ENCODE assay signal across 21 cellular contexts in genomic region chr7:340200-340937, GRCh38. TPM values are rescaled to one million over a fixed set of nuclear protein-coding genes. Genes with fewer than 3 reads are reported as not detected.
"Had no signal": no experiment of that assay in that cellular context is flagged by ENCODE, and none has a peak within 500 bp of the region (broad histone marks: within the 10 kb centered on the region; RNA-seq: fewer than 3 reads in every experiment).

No MANE protein-coding gene starts in this region.

- H3K36me3 ChIP-seq: esophagus muscularis mucosa, tibial nerve had no signal

- H3K27ac ChIP-seq: coronary artery, tibial nerve had no signal

- H3K27ac Mint-ChIP-seq: activated naive CD8-positive, alpha-beta T cell treated with anti-CD3 and anti-CD28 coated beads for 36 hours; activated T-helper 1 cell treated with anti-CD3 and anti-CD28 coated beads, Interleukin-12 subunit alpha, Interleukin-12 subunit beta, Interleukin-2, Interleukin-4 antibody, amounts not matched to agents 30 ng/mL and 10 ng/mL and 1 ng/mL, durations not matched to agents 14 hours and 24 hours and 36 hours; nephron progenitor cell; stimulated activated naive B cell treated with anti-CD40 and anti-IgM and Interleukin-4, amounts not matched to agents 10 μg/mL and 1 μg/mL and 100 μg/mL, for 72 hours had no signal

- H3K27me3 ChIP-seq: esophagus muscularis mucosa, tibial nerve had no signal

- H3K36me3 Mint-ChIP-seq: activated naive CD8-positive, alpha-beta T cell treated with anti-CD3 and anti-CD28 coated beads for 36 hours; brain; stimulated activated naive B cell treated with anti-CD40 and anti-IgM and Interleukin-4, amounts not matched to agents 10 μg/mL and 1 μg/mL and 100 μg/mL, for 72 hours had no signal

- H3K4me3 ChIP-seq: coronary artery, esophagus muscularis mucosa, tibial nerve had no signal

- ATAC-seq: stimulated activated naive B cell treated with anti-CD40 and anti-IgM and Interleukin-4, amounts not matched to agents 10 μg/mL and 1 μg/mL and 100 μg/mL, for 72 hours had no signal

- H3K9me3 ChIP-seq: esophagus muscularis mucosa, tibial nerve had no signal

- H3K27me3 Mint-ChIP-seq: activated naive CD8-positive, alpha-beta T cell treated with anti-CD3 and anti-CD28 coated beads for 36 hours; brain had no signal

- H3K4me1 Mint-ChIP-seq: stimulated activated naive B cell treated with anti-CD40 and anti-IgM and Interleukin-4, amounts not matched to agents 10 μg/mL and 1 μg/mL and 100 μg/mL, for 72 hours had no signal

- DNase-seq: activated CD4-positive, CD25-positive, alpha-beta regulatory T cell treated with anti-CD3 and anti-CD28 coated beads, Interleukin-2, amount 50 U/mL, for 72 hours; activated naive CD8-positive, alpha-beta T cell treated with anti-CD3 and anti-CD28 coated beads for 36 hours; amygdala; central memory CD4-positive, alpha-beta T cell; hypothalamus; kidney; nephron progenitor cell; stimulated activated CD4-positive, alpha-beta T cell treated with anti-CD3 and anti-CD28 coated beads, Interleukin-12 subunit alpha, Interleukin-12 subunit beta, amount 100 ng/mL, for 4 hours; stimulated activated naive B cell treated with anti-CD40 and anti-IgM and Interleukin-4, amounts not matched to agents 10 μg/mL and 1 μg/mL and 100 μg/mL, for 72 hours; substantia nigra had no signal

- H3K9me3 Mint-ChIP-seq: activated naive CD8-positive, alpha-beta T cell treated with anti-CD3 and anti-CD28 coated beads for 36 hours; activated T-helper 1 cell treated with anti-CD3 and anti-CD28 coated beads, Interleukin-12 subunit alpha, Interleukin-12 subunit beta, Interleukin-2, Interleukin-4 antibody, amounts not matched to agents 30 ng/mL and 10 ng/mL and 1 ng/mL, durations not matched to agents 14 hours and 24 hours and 36 hours; nephron progenitor cell; stimulated activated naive B cell treated with anti-CD40 and anti-IgM and Interleukin-4, amounts not matched to agents 10 μg/mL and 1 μg/mL and 100 μg/mL, for 72 hours had no signal

- FAIRE-seq: kidney had no signal

- H3K4me3 Mint-ChIP-seq: activated naive CD8-positive, alpha-beta T cell treated with anti-CD3 and anti-CD28 coated beads for 36 hours; activated T-helper 1 cell treated with anti-CD3 and anti-CD28 coated beads, Interleukin-12 subunit alpha, Interleukin-12 subunit beta, Interleukin-2, Interleukin-4 antibody, amounts not matched to agents 30 ng/mL and 10 ng/mL and 1 ng/mL, durations not matched to agents 14 hours and 24 hours and 36 hours; brain; nephron progenitor cell; stimulated activated naive B cell treated with anti-CD40 and anti-IgM and Interleukin-4, amounts not matched to agents 10 μg/mL and 1 μg/mL and 100 μg/mL, for 72 hours had no signal

RNA-seq across cellular contexts. Expression of gene FOXL3, which starts 50.4 kb away (rescaled TPM):
- total RNA-seq: activated CD8-positive, alpha-beta memory T cell treated with anti-CD3 and anti-CD28 coated beads for 36 hours; activated naive CD8-positive, alpha-beta T cell treated with anti-CD3 and anti-CD28 coated beads for 36 hours; activated T-helper 1 cell treated with anti-CD3 and anti-CD28 coated beads, Interleukin-12 subunit alpha, Interleukin-12 subunit beta, Interleukin-2, Interleukin-4 antibody, amounts not matched to agents 30 ng/mL and 10 ng/mL and 1 ng/mL, durations not matched to agents 14 hours and 24 hours and 36 hours; esophagus muscularis mucosa; glomerular endothelial cell; kidney; lower leg skin; mesenteric fat pad; osteoblast; pulmonary artery endothelial cell; tibial nerve had no signal
